Comparison of ENCODE assay signal across 25 cellular contexts in genomic region chr2:66833036-66833435, GRCh38.
"Had no signal": no experiment of that assay in that cellular context is flagged by ENCODE, and none has a peak within 500 bp of the region (broad histone marks: within the 10 kb centered on the region; RNA-seq: fewer than 3 reads in every experiment).

No MANE protein-coding gene starts in this region.

- H3K36me3 Mint-ChIP-seq: activated CD8-positive, alpha-beta memory T cell treated with anti-CD3 and anti-CD28 coated beads, Interleukin-2, amount 10 ng/mL, durations not matched to agents 7 days and 5 days; memory B cell; naive thymus-derived CD8-positive, alpha-beta T cell; stimulated activated effector memory CD8-positive, alpha-beta T cell treated with anti-CD3 and anti-CD28 coated beads, Interleukin-12 subunit alpha, Interleukin-12 subunit beta, amount 100 ng/mL, for 72 hours; T-cell had no signal

- H3K27me3 ChIP-seq: cardiac muscle cell, gastroesophageal sphincter, vagina had no signal

- H3K4me3 ChIP-seq: cardiac muscle cell, gastroesophageal sphincter, vagina had no signal

- H3K27ac ChIP-seq: cardiac muscle cell, vagina had no signal

- H3K4me1 Mint-ChIP-seq: activated CD4-positive, alpha-beta T cell treated with anti-CD3 and anti-CD28 coated beads for 36 hours; activated CD8-positive, alpha-beta memory T cell treated with anti-CD3 and anti-CD28 coated beads, Interleukin-2, amount 10 ng/mL, durations not matched to agents 7 days and 5 days; memory B cell; naive thymus-derived CD8-positive, alpha-beta T cell; stimulated activated effector memory CD8-positive, alpha-beta T cell treated with anti-CD3 and anti-CD28 coated beads, Interleukin-12 subunit alpha, Interleukin-12 subunit beta, amount 100 ng/mL, for 72 hours; stimulated activated naive CD8-positive, alpha-beta T cell treated with anti-CD3 and anti-CD28 coated beads, Interleukin-15, amount 100 ng/mL, for 72 hours; T-cell had no signal

- H3K9me3 ChIP-seq: gastroesophageal sphincter, vagina had no signal

- H3K27me3 Mint-ChIP-seq: activated CD4-positive, alpha-beta T cell treated with anti-CD3 and anti-CD28 coated beads for 36 hours; activated CD8-positive, alpha-beta memory T cell treated with anti-CD3 and anti-CD28 coated beads, Interleukin-2, amount 10 ng/mL, durations not matched to agents 7 days and 5 days; progenitor cell of endocrine pancreas; stimulated activated naive CD8-positive, alpha-beta T cell treated with anti-CD3 and anti-CD28 coated beads, Interleukin-15, amount 100 ng/mL, for 72 hours; T-cell; type B pancreatic cell had no signal

- DNase-seq: activated CD4-positive, alpha-beta T cell treated with anti-CD3 and anti-CD28 coated beads for 36 hours; activated CD4-positive, CD25-positive, alpha-beta regulatory T cell; activated CD8-positive, alpha-beta memory T cell treated with anti-CD3 and anti-CD28 coated beads, Interleukin-2, amount 10 ng/mL, durations not matched to agents 7 days and 5 days; activated CD8-positive, alpha-beta T cell treated with anti-CD3 and anti-CD28 coated beads, Interleukin-2, amount 10 ng/mL, durations not matched to agents 7 days and 5 days; activated T-cell treated with anti-CD3 and anti-CD28 coated beads, Interleukin-2, amount 50 U/mL, for 48 hours; hippocampal formation; left cardiac atrium; naive thymus-derived CD8-positive, alpha-beta T cell; retina; small intestine; stimulated activated CD4-positive, alpha-beta T cell treated with anti-CD3 and anti-CD28 coated beads, Interleukin-4, amount 100 ng/mL, for 24 hours; stimulated activated naive CD8-positive, alpha-beta T cell treated with anti-CD3 and anti-CD28 coated beads, Interleukin-15, amount 100 ng/mL, for 72 hours; substantia nigra; T-cell had no signal

- H3K9me3 Mint-ChIP-seq: memory B cell had no signal

- H3K36me3 ChIP-seq: cardiac muscle cell, gastroesophageal sphincter, vagina had no signal

- H3K27ac Mint-ChIP-seq: activated CD4-positive, alpha-beta T cell treated with anti-CD3 and anti-CD28 coated beads for 36 hours; activated CD8-positive, alpha-beta memory T cell treated with anti-CD3 and anti-CD28 coated beads, Interleukin-2, amount 10 ng/mL, durations not matched to agents 7 days and 5 days; activated CD8-positive, alpha-beta T cell treated with anti-CD3 and anti-CD28 coated beads, Interleukin-2, amount 10 ng/mL, durations not matched to agents 7 days and 5 days; activated naive CD4-positive, alpha-beta T cell treated with anti-CD3 and anti-CD28 coated beads, Interleukin-2, amount 50 U/mL, for 72 hours; activated T-helper 2 cell treated with anti-CD3 and anti-CD28 coated beads, Interferon-gamma antibody, Interleukin-2, Interleukin-4, amounts not matched to agents 10 μg/mL and 5 μg/mL and 100 μg/mL, durations not matched to agents 14 hours and 24 hours and 36 hours; memory B cell; naive thymus-derived CD8-positive, alpha-beta T cell; progenitor cell of endocrine pancreas; stimulated activated effector memory CD8-positive, alpha-beta T cell treated with anti-CD3 and anti-CD28 coated beads, Interleukin-12 subunit alpha, Interleukin-12 subunit beta, amount 100 ng/mL, for 72 hours; stimulated activated naive CD8-positive, alpha-beta T cell treated with anti-CD3 and anti-CD28 coated beads, Interleukin-15, amount 100 ng/mL, for 72 hours; T-cell; type B pancreatic cell had no signal

- H3K4me3 Mint-ChIP-seq: activated CD4-positive, alpha-beta T cell treated with anti-CD3 and anti-CD28 coated beads for 36 hours; activated CD8-positive, alpha-beta memory T cell treated with anti-CD3 and anti-CD28 coated beads, Interleukin-2, amount 10 ng/mL, durations not matched to agents 7 days and 5 days; activated CD8-positive, alpha-beta T cell treated with anti-CD3 and anti-CD28 coated beads, Interleukin-2, amount 10 ng/mL, durations not matched to agents 7 days and 5 days; memory B cell; naive thymus-derived CD8-positive, alpha-beta T cell; stimulated activated effector memory CD8-positive, alpha-beta T cell treated with anti-CD3 and anti-CD28 coated beads, Interleukin-12 subunit alpha, Interleukin-12 subunit beta, amount 100 ng/mL, for 72 hours; stimulated activated naive CD8-positive, alpha-beta T cell treated with anti-CD3 and anti-CD28 coated beads, Interleukin-15, amount 100 ng/mL, for 72 hours; T-cell; type B pancreatic cell had no signal

- H3K4me1 ChIP-seq: vagina had no signal

- ATAC-seq: activated CD4-positive, alpha-beta T cell treated with anti-CD3 and anti-CD28 coated beads for 36 hours; activated CD8-positive, alpha-beta memory T cell treated with anti-CD3 and anti-CD28 coated beads, Interleukin-2, amount 10 ng/mL, durations not matched to agents 7 days and 5 days; activated CD8-positive, alpha-beta T cell treated with anti-CD3 and anti-CD28 coated beads, Interleukin-2, amount 10 ng/mL, durations not matched to agents 7 days and 5 days; activated naive CD4-positive, alpha-beta T cell treated with anti-CD3 and anti-CD28 coated beads, Interleukin-2, amount 50 U/mL, for 72 hours; esophagus mucosa; gastroesophageal sphincter; left cardiac atrium; naive thymus-derived CD8-positive, alpha-beta T cell; sciatic nerve; stimulated activated effector memory CD8-positive, alpha-beta T cell treated with anti-CD3 and anti-CD28 coated beads, Interleukin-12 subunit alpha, Interleukin-12 subunit beta, amount 100 ng/mL, for 72 hours; stimulated activated naive CD8-positive, alpha-beta T cell treated with anti-CD3 and anti-CD28 coated beads, Interleukin-15, amount 100 ng/mL, for 72 hours; T-cell had no signal
